In the genomic region with DNA sequence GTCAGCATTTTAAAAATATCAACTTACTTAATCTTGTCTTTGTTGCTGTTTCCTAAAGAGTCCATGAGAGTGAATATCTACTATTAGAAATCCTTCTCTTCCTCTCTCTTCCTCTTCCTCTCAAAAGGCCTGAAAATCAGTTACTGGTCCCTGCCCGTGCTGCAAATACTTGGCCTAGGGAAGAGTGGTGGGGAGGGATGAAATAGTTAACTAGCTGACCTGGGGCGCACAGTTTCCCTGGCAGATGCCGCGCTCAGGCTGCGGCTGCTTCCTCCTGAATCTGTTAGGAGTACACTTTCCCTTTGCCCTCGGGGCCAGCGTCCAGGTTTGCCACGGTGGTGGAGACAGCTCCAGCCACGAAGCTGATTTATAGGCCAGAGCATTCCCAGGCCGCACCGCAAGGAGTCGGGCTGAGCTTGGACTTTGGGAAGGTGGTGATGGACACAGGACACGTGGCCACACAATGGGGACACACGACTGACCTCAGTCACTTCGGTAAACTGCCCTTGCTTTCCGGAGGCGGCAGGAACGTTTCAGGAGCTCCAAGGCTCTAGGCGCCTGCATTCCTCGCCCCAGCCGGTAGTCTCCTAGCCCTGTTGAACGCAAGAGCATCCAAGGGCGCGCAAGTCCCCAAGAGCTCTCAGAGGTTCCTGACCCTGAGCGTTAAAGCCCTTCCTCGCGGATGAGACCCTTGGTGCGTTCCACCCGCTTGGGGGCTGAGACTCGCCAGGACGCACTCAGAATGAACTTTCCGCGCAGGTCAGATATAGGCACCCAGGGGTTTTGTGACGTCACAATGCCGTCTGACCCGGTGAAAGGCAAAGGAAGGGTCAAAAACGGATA, we compare ENCODE assay signal across 12 cellular contexts. TPM values are rescaled to one million over a fixed set of nuclear protein-coding genes. Genes with fewer than 3 reads are reported as not detected.
DNase-seq lines count a peak whose midpoint lies in the region; ATAC-seq and TF ChIP-seq lines count a peak whose summit lies in the region.
"Had no signal": no experiment of that assay in that cellular context is flagged by ENCODE, and none has a peak within 500 bp of the region (broad histone marks: within the 10 kb centered on the region; RNA-seq: fewer than 3 reads in every experiment).

No MANE protein-coding gene starts in this region.

- no peak overlapping the region for H3K4ac ChIP-seq in H9 (ENCODE audit: low read depth, low read length)

- H2AFZ ChIP-seq in H9 (ENCODE audit: low read length): no peak overlapping the region

- no peak overlapping the region for H3K18ac ChIP-seq in H9 (ENCODE audit: insufficient read length, low read depth, low read length)

- H4K5ac ChIP-seq in H9 (ENCODE audit: insufficient read length, low read depth, low read length): no peak overlapping the region

- no peaks in the 10 kb centered on the region; a peak in 2 of 7 replicates for H3K36me3 Mint-ChIP-seq in H9 (ENCODE audit: insufficient read depth in 1 of 3, low read depth in 3 of 3)

- no peaks in the 10 kb centered on the region for H3K79me1 ChIP-seq in H9 (ENCODE audit: insufficient read depth, low read depth, low read length, poor library complexity, severe bottlenecking)

- DNase-seq in H9 (peak; percentile 82), WERI-Rb-1 (peak; percentile 79), kidney tubule cell (ENCODE audit: low spot score) (peak; percentile 45), occipital lobe (lab: John Stamatoyannopoulos, UW) (no peak)
- no peak for DNase-seq in activated CD4-positive, alpha-beta T cell treated with anti-CD3 and anti-CD28 coated beads, Interleukin-2, amount 50 U/mL, for 1 hour
- DNase-seq: activated T-cell treated with anti-CD3 and anti-CD28 coated beads, Interleukin-2, amount 50 U/mL, for 4 hours; esophagus squamous epithelium; SJCRH30 had no signal

- H3K23me2 ChIP-seq in H9 (ENCODE audit: insufficient read length, low read depth, low read length, poor library complexity, severe bottlenecking): peaks cover 10% of the 10 kb centered on the region

- H4K91ac ChIP-seq in H9 (ENCODE audit: insufficient read length, low read depth, low read length): no peak overlapping the region

- H3K27ac Mint-ChIP-seq in H9: no peak overlapping the region

- H3K27ac ChIP-seq in C4-2B: no peak overlapping the region
- H3K27ac ChIP-seq in H9 (ENCODE audit: insufficient read length, low read depth, low read length): no peak overlapping the region
- H3K27ac ChIP-seq in WERI-Rb-1: no peak overlapping the region
- H3K27ac ChIP-seq: esophagus squamous epithelium, SJCRH30 had no signal

- TF ChIP-seq CTCF in C4-2B (conservative IDR thresholded peaks at IDR 0.05): peak; percentile 32
- peak; percentile 53 for TF ChIP-seq CTCF in H9 (conservative IDR thresholded peaks at IDR 0.05)
- TF ChIP-seq CTCF in WERI-Rb-1 (IDR thresholded peaks at IDR 0.05; ENCODE audit: low read depth, low read length): peak; percentile 79

- no peak overlapping the region for H3T11ph ChIP-seq in H9 (ENCODE audit: low read length)

- peak overlapping the region; percentile 56 to 82 for H3K4me3 Mint-ChIP-seq in H9
- H3K4me3 Mint-ChIP-seq: activated T-cell treated with anti-CD3 and anti-CD28 coated beads, Interleukin-2, amount 50 U/mL, for 4 hours had no signal

- H3K9me3 Mint-ChIP-seq in H9: peaks cover 0 to 3% of the 10 kb centered on the region in 2 experiments; a peak in 2 of 5 replicates
- H3K9me3 Mint-ChIP-seq: activated T-cell treated with anti-CD3 and anti-CD28 coated beads, Interleukin-2, amount 50 U/mL, for 4 hours had no signal

- H3K4me3 ChIP-seq in WERI-Rb-1 (ENCODE audit: low read depth, low read length): peak overlapping the region; percentile 36
- H3K4me3 ChIP-seq: esophagus squamous epithelium, SJCRH30 had no signal

- no peak overlapping the region for H4K8ac ChIP-seq in H9 (replicated peaks; ENCODE audit: insufficient read length, low read depth, low read length)

- H3K14ac ChIP-seq in H9 (ENCODE audit: insufficient read depth, low read length): no peak overlapping the region

- no peak overlapping the region for H2BK12ac ChIP-seq in H9 (ENCODE audit: insufficient read length, low read depth, low read length)

- no peaks in the 10 kb centered on the region for H3K36me3 ChIP-seq in WERI-Rb-1
- H3K36me3 ChIP-seq: esophagus squamous epithelium, SJCRH30 had no signal

- no peaks in the 10 kb centered on the region for H3K9me3 ChIP-seq in H9 (ENCODE audit: control insufficient read depth, low read depth, low read length)
- H3K9me3 ChIP-seq in WERI-Rb-1 (ENCODE audit: severe bottlenecking): no peaks in the 10 kb centered on the region
- H3K9me3 ChIP-seq: esophagus squamous epithelium, SJCRH30 had no signal

- ATAC-seq in GM18907 (IDR thresholded peaks at IDR 0.05; ENCODE audit: unreplicated experiment): no peak
- ATAC-seq in GM21381 (IDR thresholded peaks at IDR 0.05; ENCODE audit: unreplicated experiment): no peak

- H3K4me1 Mint-ChIP-seq in H9: peaks cover 16 to 28% of the 10 kb centered on the region in 2 experiments

- H2AK5ac ChIP-seq in H9 (ENCODE audit: insufficient read length, low read length): no peak overlapping the region

- no peak overlapping the region for H3K56ac ChIP-seq in H9 (ENCODE audit: insufficient read length, low read depth, low read length)

- no peak overlapping the region for H2BK20ac ChIP-seq in H9 (ENCODE audit: low read depth, low read length, poor library complexity, severe bottlenecking)

- no peak overlapping the region for H2BK15ac ChIP-seq in H9 (ENCODE audit: low read depth, low read length)

- no peak overlapping the region for H2BK5ac ChIP-seq in H9 (ENCODE audit: insufficient read length, low read length)

- H3K4me1 ChIP-seq in H9 (ENCODE audit: insufficient read depth, low read length): no peaks in the 10 kb centered on the region
- H3K4me1 ChIP-seq: SJCRH30 had no signal

- H3K9ac ChIP-seq in H9 (ENCODE audit: extremely low read depth, insufficient read length, low read length): no peak overlapping the region

- peak overlapping the region; percentile 68 for H3K4me2 ChIP-seq in H9 (ENCODE audit: insufficient read depth, insufficient read length, low read length)

- no CpG with 5 or more reads among the region's 37 CpGs for WGBS in H9 (ENCODE audit: extremely low coverage, insufficient read length, low lambda C conversion rate)

- H2BK120ac ChIP-seq in H9 (ENCODE audit: low read depth, low read length, poor library complexity, severe bottlenecking): no peak overlapping the region

- H4K20me1 ChIP-seq in H9 (ENCODE audit: control insufficient read depth, insufficient read depth, insufficient read length): no peaks in the 10 kb centered on the region

- peaks cover 95% of the 10 kb centered on the region for H3K27me3 Mint-ChIP-seq in H9 (ENCODE audit: low read depth)

- H3K27me3 ChIP-seq in H9 (ENCODE audit: insufficient read depth, low read length) (peaks cover 58% of the 10 kb centered on the region), WERI-Rb-1 (ENCODE audit: insufficient read depth, low read depth, severe bottlenecking) (no peaks in the 10 kb centered on the region)
- H3K27me3 ChIP-seq: SJCRH30 had no signal

- H3K79me2 ChIP-seq in H9 (ENCODE audit: insufficient read depth, low read length): no peaks in the 10 kb centered on the region

- no peak overlapping the region for H3K23ac ChIP-seq in H9 (ENCODE audit: insufficient read length, low read depth, low read length)

RNA-seq across cellular contexts. Expression of gene ASCL1, which starts 7.1 kb away (rescaled TPM):
- total RNA-seq in H9 (2021) (0.20 TPM in 1 of 2 replicates, not detected in the other), occipital lobe (21.1 TPM)
- total RNA-seq: activated T-cell treated with anti-CD3 and anti-CD28 coated beads, Interleukin-2, amount 50 U/mL, for 4 hours; esophagus squamous epithelium; osteocyte; SJCRH30 had no signal

RNA-seq across cellular contexts. Expression of gene PAH, which starts 33.3 kb away (rescaled TPM):
- total RNA-seq in H9 (2021) (6.1 and 8.0 TPM in 2 replicates), occipital lobe (0.16 TPM)
- total RNA-seq: esophagus squamous epithelium, osteocyte, SJCRH30 had no signal

Comparison
In these comparisons a context has a peak if more than half of its experiments do, and no peak if none do; other contexts are left out.
1. DNase-seq: peak in H9 (single experiment), WERI-Rb-1 (single experiment) and kidney tubule cell (single experiment); none in activated CD4-positive, alpha-beta T cell treated with anti-CD3 and anti-CD28 coated beads, Interleukin-2, amount 50 U/mL, for 1 hour (single experiment) and occipital lobe (single experiment).
2. RNA of gene ASCL1, which starts 7.1 kb away (total RNA-seq): 21.1 TPM in occipital lobe (single experiment); 0.20 TPM in H9; every median in the first group is over 10 times any median in the second.
3. Peak in every context shown above with its lines, with median percentiles within 50 percentile points of each other: CTCF ChIP-seq.